In the genomic region with DNA sequence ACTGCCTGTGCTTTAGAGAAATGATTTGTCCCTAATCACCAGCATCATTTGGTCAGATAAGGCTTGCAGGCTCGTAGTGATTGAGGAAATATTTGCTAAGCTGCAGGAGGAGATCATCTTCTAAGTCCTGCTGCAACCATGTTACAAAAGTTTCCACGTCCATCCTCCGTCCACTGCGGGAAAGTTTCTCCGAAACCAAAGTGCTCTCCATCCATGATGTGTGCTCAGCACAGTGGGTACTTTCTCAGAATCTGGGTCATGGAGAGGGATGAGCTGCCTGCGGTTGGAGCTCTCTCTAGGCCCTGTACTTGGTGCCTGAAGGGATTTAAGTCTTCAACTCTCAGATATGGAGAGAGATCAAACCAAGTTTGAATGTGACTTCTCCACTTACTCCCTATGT, we compare ENCODE assay signal across 2 cellular contexts.
TF ChIP-seq lines count a peak whose summit lies in the region.

No MANE protein-coding gene starts in this region.

TF ChIP-seq in liver, 16 proteins besides CTCF, POLR2A, EP300 and RAD21 (continued from another document):
- TF ChIP-seq, protein P1, sequence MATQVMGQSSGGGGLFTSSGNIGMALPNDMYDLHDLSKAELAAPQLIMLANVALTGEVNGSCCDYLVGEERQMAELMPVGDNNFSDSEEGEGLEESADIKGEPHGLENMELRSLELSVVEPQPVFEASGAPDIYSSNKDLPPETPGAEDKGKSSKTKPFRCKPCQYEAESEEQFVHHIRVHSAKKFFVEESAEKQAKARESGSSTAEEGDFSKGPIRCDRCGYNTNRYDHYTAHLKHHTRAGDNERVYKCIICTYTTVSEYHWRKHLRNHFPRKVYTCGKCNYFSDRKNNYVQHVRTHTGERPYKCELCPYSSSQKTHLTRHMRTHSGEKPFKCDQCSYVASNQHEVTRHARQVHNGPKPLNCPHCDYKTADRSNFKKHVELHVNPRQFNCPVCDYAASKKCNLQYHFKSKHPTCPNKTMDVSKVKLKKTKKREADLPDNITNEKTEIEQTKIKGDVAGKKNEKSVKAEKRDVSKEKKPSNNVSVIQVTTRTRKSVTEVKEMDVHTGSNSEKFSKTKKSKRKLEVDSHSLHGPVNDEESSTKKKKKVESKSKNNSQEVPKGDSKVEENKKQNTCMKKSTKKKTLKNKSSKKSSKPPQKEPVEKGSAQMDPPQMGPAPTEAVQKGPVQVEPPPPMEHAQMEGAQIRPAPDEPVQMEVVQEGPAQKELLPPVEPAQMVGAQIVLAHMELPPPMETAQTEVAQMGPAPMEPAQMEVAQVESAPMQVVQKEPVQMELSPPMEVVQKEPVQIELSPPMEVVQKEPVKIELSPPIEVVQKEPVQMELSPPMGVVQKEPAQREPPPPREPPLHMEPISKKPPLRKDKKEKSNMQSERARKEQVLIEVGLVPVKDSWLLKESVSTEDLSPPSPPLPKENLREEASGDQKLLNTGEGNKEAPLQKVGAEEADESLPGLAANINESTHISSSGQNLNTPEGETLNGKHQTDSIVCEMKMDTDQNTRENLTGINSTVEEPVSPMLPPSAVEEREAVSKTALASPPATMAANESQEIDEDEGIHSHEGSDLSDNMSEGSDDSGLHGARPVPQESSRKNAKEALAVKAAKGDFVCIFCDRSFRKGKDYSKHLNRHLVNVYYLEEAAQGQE (IDR thresholded peaks at IDR 0.05): no peak
- TF ChIP-seq TAF1 (conservative IDR thresholded peaks at IDR 0.05): no peak
- TF ChIP-seq, protein P2, sequence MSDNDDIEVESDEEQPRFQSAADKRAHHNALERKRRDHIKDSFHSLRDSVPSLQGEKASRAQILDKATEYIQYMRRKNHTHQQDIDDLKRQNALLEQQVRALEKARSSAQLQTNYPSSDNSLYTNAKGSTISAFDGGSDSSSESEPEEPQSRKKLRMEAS (IDR thresholded peaks at IDR 0.05): no peak
- TF ChIP-seq EGR1 (IDR thresholded peaks at IDR 0.05; ENCODE audit: low read depth in 2 of 2): no peak

TF ChIP-seq in HepG2, 621 proteins besides CTCF, POLR2A, EP300 and RAD21 (continued from another document):
- TF ChIP-seq, protein P3, sequence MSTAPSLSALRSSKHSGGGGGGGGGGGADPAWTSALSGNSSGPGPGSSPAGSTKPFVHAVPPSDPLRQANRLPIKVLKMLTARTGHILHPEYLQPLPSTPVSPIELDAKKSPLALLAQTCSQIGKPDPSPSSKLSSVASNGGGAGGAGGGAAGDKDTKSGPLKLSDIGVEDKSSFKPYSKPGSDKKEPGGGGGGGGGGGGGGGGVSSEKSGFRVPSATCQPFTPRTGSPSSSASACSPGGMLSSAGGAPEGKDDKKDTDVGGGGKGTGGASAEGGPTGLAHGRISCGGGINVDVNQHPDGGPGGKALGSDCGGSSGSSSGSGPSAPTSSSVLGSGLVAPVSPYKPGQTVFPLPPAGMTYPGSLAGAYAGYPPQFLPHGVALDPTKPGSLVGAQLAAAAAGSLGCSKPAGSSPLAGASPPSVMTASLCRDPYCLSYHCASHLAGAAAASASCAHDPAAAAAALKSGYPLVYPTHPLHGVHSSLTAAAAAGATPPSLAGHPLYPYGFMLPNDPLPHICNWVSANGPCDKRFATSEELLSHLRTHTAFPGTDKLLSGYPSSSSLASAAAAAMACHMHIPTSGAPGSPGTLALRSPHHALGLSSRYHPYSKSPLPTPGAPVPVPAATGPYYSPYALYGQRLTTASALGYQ (CRISPR knock-in tag; IDR thresholded peaks at IDR 0.05): no peak
- TF ChIP-seq ZNF670 (CRISPR knock-in tag; IDR thresholded peaks at IDR 0.05; ENCODE audit: borderline replicate concordance) (no peak), GTF3A (CRISPR knock-in tag; conservative IDR thresholded peaks at IDR 0.05) (no peak), IRX3 (CRISPR knock-in tag; IDR thresholded peaks at IDR 0.05; ENCODE audit: borderline replicate concordance, low read depth) (no peak), ADNP (CRISPR knock-in tag; IDR thresholded peaks at IDR 0.05) (no peak), ZNF549 (CRISPR knock-in tag; IDR thresholded peaks at IDR 0.05) (no peak), ZNF501 (CRISPR knock-in tag; IDR thresholded peaks at IDR 0.05) (no peak), RORA (CRISPR knock-in tag; IDR thresholded peaks at IDR 0.05) (no peak)
- TF ChIP-seq, protein P4, sequence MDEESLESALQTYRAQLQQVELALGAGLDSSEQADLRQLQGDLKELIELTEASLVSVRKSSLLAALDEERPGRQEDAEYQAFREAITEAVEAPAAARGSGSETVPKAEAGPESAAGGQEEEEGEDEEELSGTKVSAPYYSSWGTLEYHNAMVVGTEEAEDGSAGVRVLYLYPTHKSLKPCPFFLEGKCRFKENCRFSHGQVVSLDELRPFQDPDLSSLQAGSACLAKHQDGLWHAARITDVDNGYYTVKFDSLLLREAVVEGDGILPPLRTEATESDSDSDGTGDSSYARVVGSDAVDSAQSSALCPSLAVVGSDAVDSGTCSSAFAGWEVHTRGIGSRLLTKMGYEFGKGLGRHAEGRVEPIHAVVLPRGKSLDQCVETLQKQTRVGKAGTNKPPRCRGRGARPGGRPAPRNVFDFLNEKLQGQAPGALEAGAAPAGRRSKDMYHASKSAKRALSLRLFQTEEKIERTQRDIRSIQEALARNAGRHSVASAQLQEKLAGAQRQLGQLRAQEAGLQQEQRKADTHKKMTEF (CRISPR knock-in tag; IDR thresholded peaks at IDR 0.05): no peak
- TF ChIP-seq, protein P5, sequence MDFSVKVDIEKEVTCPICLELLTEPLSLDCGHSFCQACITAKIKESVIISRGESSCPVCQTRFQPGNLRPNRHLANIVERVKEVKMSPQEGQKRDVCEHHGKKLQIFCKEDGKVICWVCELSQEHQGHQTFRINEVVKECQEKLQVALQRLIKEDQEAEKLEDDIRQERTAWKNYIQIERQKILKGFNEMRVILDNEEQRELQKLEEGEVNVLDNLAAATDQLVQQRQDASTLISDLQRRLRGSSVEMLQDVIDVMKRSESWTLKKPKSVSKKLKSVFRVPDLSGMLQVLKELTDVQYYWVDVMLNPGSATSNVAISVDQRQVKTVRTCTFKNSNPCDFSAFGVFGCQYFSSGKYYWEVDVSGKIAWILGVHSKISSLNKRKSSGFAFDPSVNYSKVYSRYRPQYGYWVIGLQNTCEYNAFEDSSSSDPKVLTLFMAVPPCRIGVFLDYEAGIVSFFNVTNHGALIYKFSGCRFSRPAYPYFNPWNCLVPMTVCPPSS (IDR thresholded peaks at IDR 0.05): no peak
- TF ChIP-seq, protein P6, sequence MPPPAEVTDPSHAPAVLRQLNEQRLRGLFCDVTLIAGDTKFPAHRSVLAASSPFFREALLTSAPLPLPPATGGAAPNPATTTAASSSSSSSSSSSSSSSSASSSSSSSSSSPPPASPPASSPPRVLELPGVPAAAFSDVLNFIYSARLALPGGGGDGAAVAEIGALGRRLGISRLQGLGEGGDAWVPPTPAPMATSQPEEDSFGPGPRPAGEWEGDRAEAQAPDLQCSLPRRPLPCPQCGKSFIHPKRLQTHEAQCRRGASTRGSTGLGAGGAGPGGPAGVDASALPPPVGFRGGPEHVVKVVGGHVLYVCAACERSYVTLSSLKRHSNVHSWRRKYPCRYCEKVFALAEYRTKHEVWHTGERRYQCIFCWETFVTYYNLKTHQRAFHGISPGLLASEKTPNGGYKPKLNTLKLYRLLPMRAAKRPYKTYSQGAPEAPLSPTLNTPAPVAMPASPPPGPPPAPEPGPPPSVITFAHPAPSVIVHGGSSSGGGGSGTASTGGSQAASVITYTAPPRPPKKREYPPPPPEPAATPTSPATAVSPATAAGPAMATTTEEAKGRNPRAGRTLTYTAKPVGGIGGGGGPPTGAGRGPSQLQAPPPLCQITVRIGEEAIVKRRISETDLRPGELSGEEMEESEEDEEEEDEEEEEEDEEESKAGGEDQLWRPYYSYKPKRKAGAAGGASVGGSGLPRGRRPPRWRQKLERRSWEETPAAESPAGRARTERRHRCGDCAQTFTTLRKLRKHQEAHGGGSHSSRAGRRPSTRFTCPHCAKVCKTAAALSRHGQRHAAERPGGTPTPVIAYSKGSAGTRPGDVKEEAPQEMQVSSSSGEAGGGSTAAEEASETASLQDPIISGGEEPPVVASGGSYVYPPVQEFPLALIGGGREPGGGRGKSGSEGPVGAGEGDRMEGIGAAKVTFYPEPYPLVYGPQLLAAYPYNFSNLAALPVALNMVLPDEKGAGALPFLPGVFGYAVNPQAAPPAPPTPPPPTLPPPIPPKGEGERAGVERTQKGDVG (CRISPR knock-in tag; IDR thresholded peaks at IDR 0.05; ENCODE audit: borderline replicate concordance): no peak
- TF ChIP-seq, protein P7, sequence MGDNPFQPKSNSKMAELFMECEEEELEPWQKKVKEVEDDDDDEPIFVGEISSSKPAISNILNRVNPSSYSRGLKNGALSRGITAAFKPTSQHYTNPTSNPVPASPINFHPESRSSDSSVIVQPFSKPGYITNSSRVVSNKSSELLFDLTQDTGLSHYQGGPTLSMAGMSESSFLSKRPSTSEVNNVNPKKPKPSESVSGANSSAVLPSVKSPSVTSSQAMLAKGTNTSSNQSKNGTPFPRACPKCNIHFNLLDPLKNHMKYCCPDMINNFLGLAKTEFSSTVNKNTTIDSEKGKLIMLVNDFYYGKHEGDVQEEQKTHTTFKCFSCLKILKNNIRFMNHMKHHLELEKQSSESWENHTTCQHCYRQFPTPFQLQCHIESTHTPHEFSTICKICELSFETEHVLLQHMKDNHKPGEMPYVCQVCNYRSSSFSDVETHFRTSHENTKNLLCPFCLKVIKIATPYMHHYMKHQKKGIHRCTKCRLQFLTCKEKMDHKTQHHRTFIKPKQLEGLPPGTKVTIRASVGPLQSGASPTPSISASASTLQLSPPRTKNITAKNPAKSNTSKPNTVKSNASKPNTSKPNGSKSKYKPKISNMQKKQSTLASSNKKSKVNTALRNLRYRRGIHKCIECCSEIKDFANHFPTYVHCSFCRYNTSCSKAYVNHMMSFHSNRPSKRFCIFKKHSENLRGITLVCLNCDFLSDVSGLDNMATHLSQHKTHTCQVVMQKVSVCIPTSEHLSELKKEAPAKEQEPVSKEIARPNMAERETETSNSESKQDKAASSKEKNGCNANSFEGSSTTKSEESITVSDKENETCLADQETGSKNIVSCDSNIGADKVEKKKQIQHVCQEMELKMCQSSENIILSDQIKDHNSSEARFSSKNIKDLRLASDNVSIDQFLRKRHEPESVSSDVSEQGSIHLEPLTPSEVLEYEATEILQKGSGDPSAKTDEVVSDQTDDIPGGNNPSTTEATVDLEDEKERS (CRISPR knock-in tag; IDR thresholded peaks at IDR 0.05): no peak
- TF ChIP-seq, protein P8, sequence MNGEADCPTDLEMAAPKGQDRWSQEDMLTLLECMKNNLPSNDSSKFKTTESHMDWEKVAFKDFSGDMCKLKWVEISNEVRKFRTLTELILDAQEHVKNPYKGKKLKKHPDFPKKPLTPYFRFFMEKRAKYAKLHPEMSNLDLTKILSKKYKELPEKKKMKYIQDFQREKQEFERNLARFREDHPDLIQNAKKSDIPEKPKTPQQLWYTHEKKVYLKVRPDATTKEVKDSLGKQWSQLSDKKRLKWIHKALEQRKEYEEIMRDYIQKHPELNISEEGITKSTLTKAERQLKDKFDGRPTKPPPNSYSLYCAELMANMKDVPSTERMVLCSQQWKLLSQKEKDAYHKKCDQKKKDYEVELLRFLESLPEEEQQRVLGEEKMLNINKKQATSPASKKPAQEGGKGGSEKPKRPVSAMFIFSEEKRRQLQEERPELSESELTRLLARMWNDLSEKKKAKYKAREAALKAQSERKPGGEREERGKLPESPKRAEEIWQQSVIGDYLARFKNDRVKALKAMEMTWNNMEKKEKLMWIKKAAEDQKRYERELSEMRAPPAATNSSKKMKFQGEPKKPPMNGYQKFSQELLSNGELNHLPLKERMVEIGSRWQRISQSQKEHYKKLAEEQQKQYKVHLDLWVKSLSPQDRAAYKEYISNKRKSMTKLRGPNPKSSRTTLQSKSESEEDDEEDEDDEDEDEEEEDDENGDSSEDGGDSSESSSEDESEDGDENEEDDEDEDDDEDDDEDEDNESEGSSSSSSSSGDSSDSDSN (CRISPR knock-in tag; IDR thresholded peaks at IDR 0.05): no peak
- TF ChIP-seq, protein P9, sequence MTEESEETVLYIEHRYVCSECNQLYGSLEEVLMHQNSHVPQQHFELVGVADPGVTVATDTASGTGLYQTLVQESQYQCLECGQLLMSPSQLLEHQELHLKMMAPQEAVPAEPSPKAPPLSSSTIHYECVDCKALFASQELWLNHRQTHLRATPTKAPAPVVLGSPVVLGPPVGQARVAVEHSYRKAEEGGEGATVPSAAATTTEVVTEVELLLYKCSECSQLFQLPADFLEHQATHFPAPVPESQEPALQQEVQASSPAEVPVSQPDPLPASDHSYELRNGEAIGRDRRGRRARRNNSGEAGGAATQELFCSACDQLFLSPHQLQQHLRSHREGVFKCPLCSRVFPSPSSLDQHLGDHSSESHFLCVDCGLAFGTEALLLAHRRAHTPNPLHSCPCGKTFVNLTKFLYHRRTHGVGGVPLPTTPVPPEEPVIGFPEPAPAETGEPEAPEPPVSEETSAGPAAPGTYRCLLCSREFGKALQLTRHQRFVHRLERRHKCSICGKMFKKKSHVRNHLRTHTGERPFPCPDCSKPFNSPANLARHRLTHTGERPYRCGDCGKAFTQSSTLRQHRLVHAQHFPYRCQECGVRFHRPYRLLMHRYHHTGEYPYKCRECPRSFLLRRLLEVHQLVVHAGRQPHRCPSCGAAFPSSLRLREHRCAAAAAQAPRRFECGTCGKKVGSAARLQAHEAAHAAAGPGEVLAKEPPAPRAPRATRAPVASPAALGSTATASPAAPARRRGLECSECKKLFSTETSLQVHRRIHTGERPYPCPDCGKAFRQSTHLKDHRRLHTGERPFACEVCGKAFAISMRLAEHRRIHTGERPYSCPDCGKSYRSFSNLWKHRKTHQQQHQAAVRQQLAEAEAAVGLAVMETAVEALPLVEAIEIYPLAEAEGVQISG (CRISPR knock-in tag; IDR thresholded peaks at IDR 0.05): no peak
